20 cellular contexts compared by ENCODE assay signal in the genomic region with DNA sequence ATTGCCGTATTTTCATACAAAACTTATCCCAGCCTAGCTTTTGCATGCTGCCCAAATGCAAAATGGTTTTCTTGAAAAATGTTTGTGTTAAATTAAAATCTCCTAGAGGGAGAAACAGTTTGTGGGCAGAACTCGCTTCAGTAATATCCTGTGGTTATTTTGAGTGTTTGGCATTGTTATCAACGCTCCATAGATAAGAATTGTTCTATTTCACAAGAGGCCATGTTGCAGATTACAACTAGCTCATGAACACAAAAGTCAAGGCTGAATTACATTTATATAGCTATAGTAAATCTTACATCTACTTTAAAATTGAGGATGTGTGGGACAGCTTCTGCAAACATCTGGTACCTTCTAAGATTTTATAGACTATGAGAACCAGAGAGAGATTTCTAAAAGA.
"Had no signal": no experiment of that assay in that cellular context is flagged by ENCODE, and none has a peak within 500 bp of the region (broad histone marks: within the 10 kb centered on the region; RNA-seq: fewer than 3 reads in every experiment).

No MANE protein-coding gene starts in this region.

- DNase-seq: activated CD4-positive, alpha-beta T cell treated with anti-CD3 and anti-CD28 coated beads, Interleukin-2, amount 10 ng/mL, durations not matched to agents 7 days and 5 days; activated CD8-positive, alpha-beta T cell treated with anti-CD3 and anti-CD28 coated beads, Interleukin-2, amount 10 ng/mL, durations not matched to agents 7 days and 5 days; activated naive CD4-positive, alpha-beta T cell treated with Interleukin-2 at 50 U/mL for 16 hours; activated naive CD8-positive, alpha-beta T cell treated with anti-CD3 and anti-CD28 coated beads, Interleukin-2, amount 10 ng/mL, durations not matched to agents 7 days and 5 days; activated T-cell treated with anti-CD3 and anti-CD28 coated beads, Interleukin-2, amount 50 U/mL, for 24 hours; erythroblast; hippocampal formation; islet precursor cell; left colon; naive B cell; pancreas; stimulated activated CD4-positive, alpha-beta T cell treated with anti-CD3 and anti-CD28 coated beads, Interleukin-4, amount 100 ng/mL, for 4 hours; testis had no signal

- ATAC-seq: activated CD4-positive, CD25-positive, alpha-beta regulatory T cell treated with anti-CD3 and anti-CD28 coated beads, Interleukin-2, amount 50 U/mL, for 24 hours; activated CD8-positive, alpha-beta T cell treated with anti-CD3 and anti-CD28 coated beads, Interleukin-2, amount 10 ng/mL, durations not matched to agents 7 days and 5 days; left colon; pancreas; sciatic nerve; stimulated activated memory B cell treated with anti-CD40 and anti-IgM and Interleukin-4, amounts not matched to agents 10 μg/mL and 1 μg/mL and 100 μg/mL, for 72 hours had no signal

- H3K27me3 ChIP-seq: neural progenitor cell, pancreas, testis, upper lobe of left lung had no signal

- H3K36me3 ChIP-seq: neural progenitor cell, pancreas, upper lobe of left lung had no signal

- H3K4me3 ChIP-seq: coronary artery, lung, neural progenitor cell, pancreas, testis, upper lobe of left lung had no signal

- H3K4me1 ChIP-seq: pancreas, testis, upper lobe of left lung had no signal

- H3K9me3 ChIP-seq: pancreas, testis, upper lobe of left lung had no signal

- H2AFZ ChIP-seq: neural progenitor cell had no signal

- H3K27ac ChIP-seq: coronary artery, neural progenitor cell, pancreas, testis, upper lobe of left lung had no signal
